ENCODE assay signal across 10 cellular contexts in the genomic region with DNA sequence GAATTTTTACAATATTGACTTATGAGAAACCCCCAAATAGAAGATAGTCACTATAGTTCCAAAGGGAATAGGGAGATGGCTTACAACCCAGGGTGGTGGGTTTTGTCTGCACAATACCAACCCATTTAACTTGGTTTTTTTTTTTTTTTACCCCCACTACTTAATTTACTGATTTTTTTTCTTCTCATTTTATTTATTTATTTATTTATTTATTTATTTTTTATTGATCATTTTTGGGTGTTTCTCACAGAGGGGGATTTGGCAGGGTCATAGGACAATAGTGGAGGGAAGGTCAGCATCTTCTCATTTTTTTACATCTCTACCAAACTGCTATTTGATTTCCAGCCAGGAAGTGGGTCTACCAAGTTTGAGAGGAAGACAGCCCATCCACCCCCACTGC.
"Had no signal": no experiment of that assay in that cellular context is flagged by ENCODE, and none has a peak within 500 bp of the region (broad histone marks: within the 10 kb centered on the region; RNA-seq: fewer than 3 reads in every experiment).

No MANE protein-coding gene starts in this region.

- H3K27ac ChIP-seq: KMS-11 had no signal

- H3K9me3 Mint-ChIP-seq: GM23338, H9, HFFc6, IgD-negative memory B cell had no signal

- H3K27ac Mint-ChIP-seq: GM23338, H9, HFFc6, IgD-negative memory B cell had no signal

- H3K4me3 ChIP-seq: GM23338 had no signal

- H2AFZ ChIP-seq: GM23338 had no signal

- H3K4me2 ChIP-seq: GM23338, KMS-11 had no signal

- DNase-seq: H9, HCEC 1CT, HFFc6, KBM-7 had no signal

- FAIRE-seq: H1, H54, HTR-8/SVneo had no signal

- H3K4me1 Mint-ChIP-seq: IgD-negative memory B cell had no signal

- H3K4me3 Mint-ChIP-seq: GM23338, H9, HFFc6, IgD-negative memory B cell had no signal

- H3K9ac ChIP-seq: KMS-11 had no signal

- H3K36me3 Mint-ChIP-seq: IgD-negative memory B cell had no signal
